8 cellular contexts compared by ENCODE assay signal in the genomic region with DNA sequence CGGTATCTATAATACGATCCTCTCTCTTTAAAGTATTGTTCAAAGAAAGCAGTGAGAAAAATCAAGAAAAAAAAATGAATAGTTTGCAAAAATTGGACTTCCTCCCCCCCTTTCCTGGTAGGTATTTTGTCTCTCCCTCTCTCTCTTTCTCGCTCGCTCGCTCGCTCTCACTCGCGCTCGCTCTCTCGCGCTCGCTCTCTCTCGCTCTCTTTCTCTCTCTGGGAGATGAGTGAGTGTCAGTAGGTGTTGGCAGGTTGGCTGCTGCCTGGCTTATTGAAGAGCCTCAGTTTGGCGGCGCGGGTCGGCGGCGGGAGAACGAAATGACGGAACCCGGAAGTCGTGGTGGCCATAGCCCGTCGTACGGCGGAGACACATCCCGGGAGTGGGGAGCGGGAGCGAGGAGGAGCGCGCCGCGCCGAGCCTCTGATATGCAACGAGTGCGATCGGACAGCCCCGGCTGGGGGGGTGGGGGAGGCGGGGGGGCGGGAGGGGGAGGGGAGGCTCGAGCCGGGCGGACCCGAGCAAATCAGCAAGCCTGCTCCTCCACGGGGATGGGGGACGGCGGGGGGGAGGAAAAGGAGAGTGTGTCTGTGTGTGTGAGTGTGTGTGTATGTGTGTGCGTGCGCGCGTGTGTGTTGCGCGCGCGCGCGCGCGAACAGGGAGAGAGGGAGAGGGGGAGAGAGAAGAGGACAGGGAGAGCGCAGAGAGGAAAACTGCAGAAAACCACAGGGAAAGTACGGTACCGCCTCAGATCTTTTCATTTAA. TPM values are rescaled to one million over a fixed set of nuclear protein-coding genes. Genes with fewer than 3 reads are reported as not detected.
DNase-seq lines count a peak whose midpoint lies in the region; ATAC-seq and TF ChIP-seq lines count a peak whose summit lies in the region.

MEIS2 (minus strand) TSS at position 441 of the 765 bp plus-strand sequence. CDS start 1,083 bp downstream, outside the sequence.

- peak within 1 kb of the TSS; percentile 84 for H3K4me3 Mint-ChIP-seq in central memory CD8-positive, alpha-beta T cell

- peaks cover 7% of the 10 kb centered on the region for H3K9me3 Mint-ChIP-seq in central memory CD8-positive, alpha-beta T cell

- peak in 1 of 2 donors; percentile 2 for TF ChIP-seq POLR2A in gastrocnemius medialis (IDR thresholded peaks at IDR 0.05)

- DNase-seq in NCI-H146 (lab: John Stamatoyannopoulos, UW) (peak; percentile 95), SKM-1 treated with dmso at 0.1 percent for 144 hours (lab: John Stamatoyannopoulos, UW; ENCODE audit: unreplicated experiment) (peak; percentile 85), inferior parietal cortex (ENCODE audit: extremely low spot score) (peak; percentile 81), gastrocnemius medialis (peak; percentile 59 to 67), KG1 (lab: John Stamatoyannopoulos, UW) (no peak)
- DNase-seq in central memory CD8-positive, alpha-beta T cell (ENCODE audit: low spot score in 2 of 2): no peak

- no peaks in the 10 kb centered on the region for H3K36me3 ChIP-seq in gastrocnemius medialis

- peak within 1 kb of the TSS; percentile 70 for H3K4me3 ChIP-seq in GM08714 (ENCODE audit: low read length)
- peak within 1 kb of the TSS; percentile 65 to 93 (median 72) for H3K4me3 ChIP-seq in gastrocnemius medialis

- intact Hi-C loops in gastrocnemius medialis (cut with DNase I; ENCODE audit: low total_unique reads): loop anchor here (5.0 kb wide), 1 partner anchor 218 kb away; no protein-coding TSS in a partner anchor

- H3K27me3 Mint-ChIP-seq in central memory CD8-positive, alpha-beta T cell: peaks cover 95% of the 10 kb centered on the region

- H3K27ac Mint-ChIP-seq in central memory CD8-positive, alpha-beta T cell (ENCODE audit: low read depth): peak within 1 kb of the TSS; percentile 83

- ATAC-seq in HG02571 (IDR thresholded peaks at IDR 0.05; ENCODE audit: unreplicated experiment): peak; percentile 39
- ATAC-seq in central memory CD8-positive, alpha-beta T cell (replicated peaks; ENCODE audit: extremely low read depth, poor library complexity, severe bottlenecking): no peak
- peak; percentile 23 to 45 for ATAC-seq in gastrocnemius medialis

- in situ Hi-C loops in gastrocnemius medialis (cut with MboI; ENCODE audit: low sequenced_read_pairs in 4 of 4): loop anchor here in 3 of 4 donors (25.0 kb wide), 1 partner anchor 213 kb away; no protein-coding TSS in a partner anchor

- no peaks in the 10 kb centered on the region for H3K9me3 ChIP-seq in gastrocnemius medialis

- H3K4me1 Mint-ChIP-seq in central memory CD8-positive, alpha-beta T cell: peaks cover 47% of the 10 kb centered on the region

- peaks cover 92 to 98% (median 98%) of the 10 kb centered on the region in 3 donors for H3K27me3 ChIP-seq in gastrocnemius medialis

- no peak for TF ChIP-seq CTCF in gastrocnemius medialis (IDR thresholded peaks at IDR 0.05 in 4 of 5, conservative IDR thresholded peaks at IDR 0.05 in 1 of 5)

- peaks cover 26 to 49% of the 10 kb centered on the region in 2 donors for H3K4me1 ChIP-seq in gastrocnemius medialis

- H3K36me3 Mint-ChIP-seq in central memory CD8-positive, alpha-beta T cell (ENCODE audit: insufficient read depth): peaks cover 15% of the 10 kb centered on the region

- peak within 1 kb of the TSS; percentile 32 to 75 (median 64) for H3K27ac ChIP-seq in gastrocnemius medialis

RNA-seq across cellular contexts. Expression of gene MEIS2, which starts in this region (rescaled TPM):
- 1 to 10 TPM in 1 of 4 donors, under 1 TPM in 2, not detected in 1; 0.31 to 1.8 (median 0.40) TPM for total RNA-seq in gastrocnemius medialis

Comparison
In these comparisons a context has a peak if more than half of its experiments do, and no peak if none do; other contexts are left out.
1. DNase-seq: peak in NCI-H146 (single experiment), SKM-1 treated with dmso at 0.1 percent for 144 hours (single experiment), inferior parietal cortex (single experiment) and gastrocnemius medialis (2 of 2); none in central memory CD8-positive, alpha-beta T cell (0 of 2) and KG1 (single experiment).